ENCODE assay signal across 8 cellular contexts in genomic region chr3:177300039-177300833, GRCh38.
DNase-seq lines count a peak whose midpoint lies in the region; ATAC-seq and TF ChIP-seq lines count a peak whose summit lies in the region.

No MANE protein-coding gene starts in this region.

- H3K4me3 Mint-ChIP-seq in activated B cell treated with CpG ODN at 0.5 μM for 24 hours = no peak overlapping the region

- no peak for TF ChIP-seq POLR2A in tibial nerve (IDR thresholded peaks at IDR 0.05)

- CTCF ChIA-PET in activated B cell treated with CpG ODN at 0.5 μM for 24 hours (lab: Charles Lee) = no interaction called here

- no peaks in the 10 kb centered on the region for H3K9me3 Mint-ChIP-seq in activated B cell treated with CpG ODN at 0.5 μM for 24 hours

- POLR2A ChIA-PET in activated B cell treated with CpG ODN at 0.5 μM for 24 hours (lab: Charles Lee) = interaction anchor here (0.8 to 1.6 kb wide), 5 partner anchors 17 to 103 kb away, joined by 3 to 8 read pairs (median 5); partner anchors contain the start of gene TBL1XR1

- TF ChIP-seq CTCF in activated B cell treated with CpG ODN at 0.5 μM for 24 hours (IDR thresholded peaks at IDR 0.05) = no peak
- TF ChIP-seq CTCF in GM13977 (IDR thresholded peaks at IDR 0.05; ENCODE audit: extremely low read depth, insufficient read depth, missing control alignments) = no peak
- no peak for TF ChIP-seq CTCF in tibial nerve (IDR thresholded peaks at IDR 0.05)

- ATAC-seq in HG03439 (IDR thresholded peaks at IDR 0.05; ENCODE audit: unreplicated experiment) = peak; percentile 53
- ATAC-seq in activated B cell treated with CpG ODN at 0.5 μM for 24 hours (ENCODE audit: low read depth) = peak; percentile 77

- peaks cover 17% of the 10 kb centered on the region for H3K4me1 Mint-ChIP-seq in activated B cell treated with CpG ODN at 0.5 μM for 24 hours

- no peak for TF ChIP-seq EP300 in tibial nerve (IDR thresholded peaks at IDR 0.05)

- H3K27me3 Mint-ChIP-seq in activated B cell treated with CpG ODN at 0.5 μM for 24 hours = no peaks in the 10 kb centered on the region

- H3K36me3 ChIP-seq in muscle layer of duodenum (ENCODE audit: control insufficient read depth in 1 of 2, insufficient read depth in 2 of 2, low read length in 2 of 2) = no peaks in the 10 kb centered on the region
- H3K36me3 ChIP-seq in tibial nerve = no peaks in the 10 kb centered on the region

- no peaks in the 10 kb centered on the region for H3K27me3 ChIP-seq in muscle layer of duodenum (ENCODE audit: low read depth, low read length)
- no peaks in the 10 kb centered on the region for H3K27me3 ChIP-seq in tibial nerve

- DNase-seq in activated CD8-positive, alpha-beta memory T cell treated with anti-CD3 and anti-CD28 coated beads for 24 hours = peak; percentile 24
- no peak for DNase-seq in activated CD8-positive, alpha-beta memory T cell treated with anti-CD3 and anti-CD28 coated beads, Interleukin-2, amount 50 U/mL, for 4 hours
- DNase-seq in activated B cell treated with CpG ODN at 0.5 μM for 24 hours (no peak), GM13977 (ENCODE audit: low spot score) (no peak), tibial nerve (ENCODE audit: low spot score in 2 of 2) (no peak)
- no peak for DNase-seq in activated T-cell treated with anti-CD3 and anti-CD28 coated beads, Interleukin-2, amount 50 U/mL, for 48 hours

- 40 to 47% methylated on average over 12 of the region's 12 CpGs for WGBS in tibial nerve, 2 donors

- no peaks in the 10 kb centered on the region for H3K36me3 Mint-ChIP-seq in activated B cell treated with CpG ODN at 0.5 μM for 24 hours (ENCODE audit: low read depth)

- peak overlapping the region; percentile 53 for H3K27ac Mint-ChIP-seq in activated B cell treated with CpG ODN at 0.5 μM for 24 hours

- H3K27ac ChIP-seq in muscle layer of duodenum (ENCODE audit: low read length) (peak overlapping the region; percentile 77), tibial nerve (peak overlapping the region in 2 of 4 donors; percentile 33 to 50)

- H3K4me1 ChIP-seq in muscle layer of duodenum (ENCODE audit: control insufficient read depth in 1 of 2, insufficient read depth in 2 of 2, low read length in 2 of 2) (no peaks in the 10 kb centered on the region), tibial nerve (peaks cover 0 to 11% (median 0%) of the 10 kb centered on the region in 4 donors)

- peak overlapping the region in 1 of 2 donors; percentile 13 for H3K4me3 ChIP-seq in muscle layer of duodenum (ENCODE audit: low read depth in 1 of 2, low read length in 2 of 2)
- no peak overlapping the region for H3K4me3 ChIP-seq in tibial nerve

- in situ Hi-C loops in GM13977 (cut with MboI; ENCODE audit: low pct_unique_long_range_greater_than_20kb, low sequenced_read_pairs, unreplicated experiment) = no loop called here

- intact Hi-C loops in activated B cell treated with CpG ODN at 0.5 μM for 24 hours (cut with micrococcal nuclease) = loop anchor here (2.0 kb wide), 1 partner anchor 15 kb away; no protein-coding TSS in a partner anchor

- H3K9me3 ChIP-seq in muscle layer of duodenum (ENCODE audit: control insufficient read depth in 1 of 2, low read length in 2 of 2) (no peaks in the 10 kb centered on the region), tibial nerve (no peaks in the 10 kb centered on the region)
